2 cellular contexts compared by ENCODE assay signal in the genomic region with DNA sequence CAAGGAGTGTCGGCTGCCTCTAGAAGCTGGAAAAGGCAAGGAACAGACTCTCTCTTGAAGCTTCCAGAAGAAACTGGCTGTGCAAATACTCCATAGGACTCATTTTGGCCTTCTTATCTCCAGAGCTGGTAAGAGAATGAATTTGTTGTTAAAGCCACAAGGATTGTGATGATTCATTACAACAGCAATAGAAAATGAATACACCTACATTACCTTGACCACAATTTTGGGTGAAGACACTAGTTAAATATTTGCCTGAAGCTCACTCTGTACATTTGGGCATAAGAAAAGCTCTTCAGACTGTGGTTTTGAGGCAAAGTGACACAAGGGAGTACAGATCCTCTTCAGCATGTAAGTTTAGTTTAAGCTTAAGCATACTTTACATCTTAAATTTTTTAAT.
TF ChIP-seq lines count a peak whose summit lies in the region.

No MANE protein-coding gene starts in this region.

TF ChIP-seq in H1, 55 proteins besides CTCF, POLR2A, EP300 and RAD21:
- no peak for TF ChIP-seq POU5F1 (IDR thresholded peaks at IDR 0.05; ENCODE audit: low read depth, low read length)
- TF ChIP-seq RXRA (IDR thresholded peaks at IDR 0.05; ENCODE audit: insufficient read depth, low read depth, low read length), result no peak
- TF ChIP-seq JUND (IDR thresholded peaks at IDR 0.05; ENCODE audit: low read length), result no peak
- no peak for TF ChIP-seq SIRT6 (IDR thresholded peaks at IDR 0.05; ENCODE audit: low read length)
- TF ChIP-seq, protein P1, sequence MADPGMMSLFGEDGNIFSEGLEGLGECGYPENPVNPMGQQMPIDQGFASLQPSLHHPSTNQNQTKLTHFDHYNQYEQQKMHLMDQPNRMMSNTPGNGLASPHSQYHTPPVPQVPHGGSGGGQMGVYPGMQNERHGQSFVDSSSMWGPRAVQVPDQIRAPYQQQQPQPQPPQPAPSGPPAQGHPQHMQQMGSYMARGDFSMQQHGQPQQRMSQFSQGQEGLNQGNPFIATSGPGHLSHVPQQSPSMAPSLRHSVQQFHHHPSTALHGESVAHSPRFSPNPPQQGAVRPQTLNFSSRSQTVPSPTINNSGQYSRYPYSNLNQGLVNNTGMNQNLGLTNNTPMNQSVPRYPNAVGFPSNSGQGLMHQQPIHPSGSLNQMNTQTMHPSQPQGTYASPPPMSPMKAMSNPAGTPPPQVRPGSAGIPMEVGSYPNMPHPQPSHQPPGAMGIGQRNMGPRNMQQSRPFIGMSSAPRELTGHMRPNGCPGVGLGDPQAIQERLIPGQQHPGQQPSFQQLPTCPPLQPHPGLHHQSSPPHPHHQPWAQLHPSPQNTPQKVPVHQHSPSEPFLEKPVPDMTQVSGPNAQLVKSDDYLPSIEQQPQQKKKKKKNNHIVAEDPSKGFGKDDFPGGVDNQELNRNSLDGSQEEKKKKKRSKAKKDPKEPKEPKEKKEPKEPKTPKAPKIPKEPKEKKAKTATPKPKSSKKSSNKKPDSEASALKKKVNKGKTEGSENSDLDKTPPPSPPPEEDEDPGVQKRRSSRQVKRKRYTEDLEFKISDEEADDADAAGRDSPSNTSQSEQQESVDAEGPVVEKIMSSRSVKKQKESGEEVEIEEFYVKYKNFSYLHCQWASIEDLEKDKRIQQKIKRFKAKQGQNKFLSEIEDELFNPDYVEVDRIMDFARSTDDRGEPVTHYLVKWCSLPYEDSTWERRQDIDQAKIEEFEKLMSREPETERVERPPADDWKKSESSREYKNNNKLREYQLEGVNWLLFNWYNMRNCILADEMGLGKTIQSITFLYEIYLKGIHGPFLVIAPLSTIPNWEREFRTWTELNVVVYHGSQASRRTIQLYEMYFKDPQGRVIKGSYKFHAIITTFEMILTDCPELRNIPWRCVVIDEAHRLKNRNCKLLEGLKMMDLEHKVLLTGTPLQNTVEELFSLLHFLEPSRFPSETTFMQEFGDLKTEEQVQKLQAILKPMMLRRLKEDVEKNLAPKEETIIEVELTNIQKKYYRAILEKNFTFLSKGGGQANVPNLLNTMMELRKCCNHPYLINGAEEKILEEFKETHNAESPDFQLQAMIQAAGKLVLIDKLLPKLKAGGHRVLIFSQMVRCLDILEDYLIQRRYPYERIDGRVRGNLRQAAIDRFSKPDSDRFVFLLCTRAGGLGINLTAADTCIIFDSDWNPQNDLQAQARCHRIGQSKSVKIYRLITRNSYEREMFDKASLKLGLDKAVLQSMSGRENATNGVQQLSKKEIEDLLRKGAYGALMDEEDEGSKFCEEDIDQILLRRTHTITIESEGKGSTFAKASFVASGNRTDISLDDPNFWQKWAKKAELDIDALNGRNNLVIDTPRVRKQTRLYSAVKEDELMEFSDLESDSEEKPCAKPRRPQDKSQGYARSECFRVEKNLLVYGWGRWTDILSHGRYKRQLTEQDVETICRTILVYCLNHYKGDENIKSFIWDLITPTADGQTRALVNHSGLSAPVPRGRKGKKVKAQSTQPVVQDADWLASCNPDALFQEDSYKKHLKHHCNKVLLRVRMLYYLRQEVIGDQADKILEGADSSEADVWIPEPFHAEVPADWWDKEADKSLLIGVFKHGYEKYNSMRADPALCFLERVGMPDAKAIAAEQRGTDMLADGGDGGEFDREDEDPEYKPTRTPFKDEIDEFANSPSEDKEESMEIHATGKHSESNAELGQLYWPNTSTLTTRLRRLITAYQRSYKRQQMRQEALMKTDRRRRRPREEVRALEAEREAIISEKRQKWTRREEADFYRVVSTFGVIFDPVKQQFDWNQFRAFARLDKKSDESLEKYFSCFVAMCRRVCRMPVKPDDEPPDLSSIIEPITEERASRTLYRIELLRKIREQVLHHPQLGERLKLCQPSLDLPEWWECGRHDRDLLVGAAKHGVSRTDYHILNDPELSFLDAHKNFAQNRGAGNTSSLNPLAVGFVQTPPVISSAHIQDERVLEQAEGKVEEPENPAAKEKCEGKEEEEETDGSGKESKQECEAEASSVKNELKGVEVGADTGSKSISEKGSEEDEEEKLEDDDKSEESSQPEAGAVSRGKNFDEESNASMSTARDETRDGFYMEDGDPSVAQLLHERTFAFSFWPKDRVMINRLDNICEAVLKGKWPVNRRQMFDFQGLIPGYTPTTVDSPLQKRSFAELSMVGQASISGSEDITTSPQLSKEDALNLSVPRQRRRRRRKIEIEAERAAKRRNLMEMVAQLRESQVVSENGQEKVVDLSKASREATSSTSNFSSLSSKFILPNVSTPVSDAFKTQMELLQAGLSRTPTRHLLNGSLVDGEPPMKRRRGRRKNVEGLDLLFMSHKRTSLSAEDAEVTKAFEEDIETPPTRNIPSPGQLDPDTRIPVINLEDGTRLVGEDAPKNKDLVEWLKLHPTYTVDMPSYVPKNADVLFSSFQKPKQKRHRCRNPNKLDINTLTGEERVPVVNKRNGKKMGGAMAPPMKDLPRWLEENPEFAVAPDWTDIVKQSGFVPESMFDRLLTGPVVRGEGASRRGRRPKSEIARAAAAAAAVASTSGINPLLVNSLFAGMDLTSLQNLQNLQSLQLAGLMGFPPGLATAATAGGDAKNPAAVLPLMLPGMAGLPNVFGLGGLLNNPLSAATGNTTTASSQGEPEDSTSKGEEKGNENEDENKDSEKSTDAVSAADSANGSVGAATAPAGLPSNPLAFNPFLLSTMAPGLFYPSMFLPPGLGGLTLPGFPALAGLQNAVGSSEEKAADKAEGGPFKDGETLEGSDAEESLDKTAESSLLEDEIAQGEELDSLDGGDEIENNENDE (IDR thresholded peaks at IDR 0.05; ENCODE audit: insufficient replicate concordance, low read length), result no peak
- no peak for TF ChIP-seq CREB1 (IDR thresholded peaks at IDR 0.05)
- TF ChIP-seq CTBP2 (IDR thresholded peaks at IDR 0.05; ENCODE audit: borderline replicate concordance, insufficient read depth, insufficient read length, low read length), result no peak
- TF ChIP-seq KDM4A (IDR thresholded peaks at IDR 0.05; ENCODE audit: low read depth, low read length, severe bottlenecking), result no peak
- TF ChIP-seq SIX5 (IDR thresholded peaks at IDR 0.05; ENCODE audit: low read depth, low read length), result no peak
- TF ChIP-seq, protein P2, sequence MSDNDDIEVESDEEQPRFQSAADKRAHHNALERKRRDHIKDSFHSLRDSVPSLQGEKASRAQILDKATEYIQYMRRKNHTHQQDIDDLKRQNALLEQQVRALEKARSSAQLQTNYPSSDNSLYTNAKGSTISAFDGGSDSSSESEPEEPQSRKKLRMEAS (IDR thresholded peaks at IDR 0.05), result no peak
- TF ChIP-seq SAP30 (IDR thresholded peaks at IDR 0.05; ENCODE audit: insufficient read depth, insufficient replicate concordance, low read length), result no peak
- no peak for TF ChIP-seq GTF2F1 (IDR thresholded peaks at IDR 0.05; ENCODE audit: borderline replicate concordance, low read depth, low read length)
- no peak for TF ChIP-seq EZH2 (IDR thresholded peaks at IDR 0.05; ENCODE audit: low read depth, low read length, severe bottlenecking)
- TF ChIP-seq BACH1 (IDR thresholded peaks at IDR 0.05; ENCODE audit: low read length), result no peak
- no peak for TF ChIP-seq ZNF274 (IDR thresholded peaks at IDR 0.05; ENCODE audit: borderline replicate concordance, extremely low read depth, low read length)
- no peak for TF ChIP-seq HDAC6 (IDR thresholded peaks at IDR 0.05; ENCODE audit: low read depth, low read length)
- no peak for TF ChIP-seq KDM5A (IDR thresholded peaks at IDR 0.05; ENCODE audit: low read length)
- no peak for TF ChIP-seq GABPA (IDR thresholded peaks at IDR 0.05; ENCODE audit: borderline replicate concordance, insufficient read depth, low read length)
- no peak for TF ChIP-seq POLR2AphosphoS5 (IDR thresholded peaks at IDR 0.05; ENCODE audit: low read depth, low read length)
- no peak for TF ChIP-seq RFX5 (IDR thresholded peaks at IDR 0.05; ENCODE audit: borderline replicate concordance, low read depth, low read length)
TF ChIP-seq in H1: peak in this region for 0.

TF ChIP-seq in HepG2, 621 proteins besides CTCF, POLR2A, EP300 and RAD21:
- TF ChIP-seq HMGA1 (CRISPR knock-in tag; conservative IDR thresholded peaks at IDR 0.05) (no peak), ZNF792 (CRISPR knock-in tag; IDR thresholded peaks at IDR 0.05) (no peak), SRY (CRISPR knock-in tag; IDR thresholded peaks at IDR 0.05) (no peak), CEBPB (IDR thresholded peaks at IDR 0.05; ENCODE audit: borderline replicate concordance, low read depth, low read length) (no peak), RORA (CRISPR knock-in tag; IDR thresholded peaks at IDR 0.05) (no peak), ZNF501 (CRISPR knock-in tag; IDR thresholded peaks at IDR 0.05) (no peak), KDM2A (CRISPR knock-in tag; IDR thresholded peaks at IDR 0.05; ENCODE audit: borderline replicate concordance, low read depth) (no peak), ZNF83 (CRISPR knock-in tag; IDR thresholded peaks at IDR 0.05; ENCODE audit: borderline replicate concordance) (no peak), ETV5 (CRISPR knock-in tag; IDR thresholded peaks at IDR 0.05; ENCODE audit: borderline replicate concordance) (no peak), SMC3 (IDR thresholded peaks at IDR 0.05; ENCODE audit: low read length) (no peak), ZNF777 (CRISPR knock-in tag; IDR thresholded peaks at IDR 0.05) (no peak), ZFP41 (CRISPR knock-in tag; IDR thresholded peaks at IDR 0.05; ENCODE audit: borderline replicate concordance) (no peak), MATR3 (CRISPR knock-in tag; IDR thresholded peaks at IDR 0.05) (no peak)
- TF ChIP-seq, protein P3, sequence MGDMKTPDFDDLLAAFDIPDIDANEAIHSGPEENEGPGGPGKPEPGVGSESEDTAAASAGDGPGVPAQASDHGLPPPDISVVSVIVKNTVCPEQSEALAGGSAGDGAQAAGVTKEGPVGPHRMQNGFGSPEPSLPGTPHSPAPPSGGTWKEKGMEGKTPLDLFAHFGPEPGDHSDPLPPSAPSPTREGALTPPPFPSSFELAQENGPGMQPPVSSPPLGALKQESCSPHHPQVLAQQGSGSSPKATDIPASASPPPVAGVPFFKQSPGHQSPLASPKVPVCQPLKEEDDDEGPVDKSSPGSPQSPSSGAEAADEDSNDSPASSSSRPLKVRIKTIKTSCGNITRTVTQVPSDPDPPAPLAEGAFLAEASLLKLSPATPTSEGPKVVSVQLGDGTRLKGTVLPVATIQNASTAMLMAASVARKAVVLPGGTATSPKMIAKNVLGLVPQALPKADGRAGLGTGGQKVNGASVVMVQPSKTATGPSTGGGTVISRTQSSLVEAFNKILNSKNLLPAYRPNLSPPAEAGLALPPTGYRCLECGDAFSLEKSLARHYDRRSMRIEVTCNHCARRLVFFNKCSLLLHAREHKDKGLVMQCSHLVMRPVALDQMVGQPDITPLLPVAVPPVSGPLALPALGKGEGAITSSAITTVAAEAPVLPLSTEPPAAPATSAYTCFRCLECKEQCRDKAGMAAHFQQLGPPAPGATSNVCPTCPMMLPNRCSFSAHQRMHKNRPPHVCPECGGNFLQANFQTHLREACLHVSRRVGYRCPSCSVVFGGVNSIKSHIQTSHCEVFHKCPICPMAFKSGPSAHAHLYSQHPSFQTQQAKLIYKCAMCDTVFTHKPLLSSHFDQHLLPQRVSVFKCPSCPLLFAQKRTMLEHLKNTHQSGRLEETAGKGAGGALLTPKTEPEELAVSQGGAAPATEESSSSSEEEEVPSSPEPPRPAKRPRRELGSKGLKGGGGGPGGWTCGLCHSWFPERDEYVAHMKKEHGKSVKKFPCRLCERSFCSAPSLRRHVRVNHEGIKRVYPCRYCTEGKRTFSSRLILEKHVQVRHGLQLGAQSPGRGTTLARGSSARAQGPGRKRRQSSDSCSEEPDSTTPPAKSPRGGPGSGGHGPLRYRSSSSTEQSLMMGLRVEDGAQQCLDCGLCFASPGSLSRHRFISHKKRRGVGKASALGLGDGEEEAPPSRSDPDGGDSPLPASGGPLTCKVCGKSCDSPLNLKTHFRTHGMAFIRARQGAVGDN (CRISPR knock-in tag; IDR thresholded peaks at IDR 0.05), result no peak
- TF ChIP-seq, protein P4, sequence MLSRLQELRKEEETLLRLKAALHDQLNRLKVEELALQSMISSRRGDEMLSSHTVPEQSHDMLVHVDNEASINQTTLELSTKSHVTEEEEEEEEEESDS (CRISPR knock-in tag; IDR thresholded peaks at IDR 0.05; ENCODE audit: borderline replicate concordance), result no peak
